ENCODE assay signal across 19 cellular contexts in genomic region chr22:27093422-27093821, GRCh38.
"Had no signal": no experiment of that assay in that cellular context is flagged by ENCODE, and none has a peak within 500 bp of the region (broad histone marks: within the 10 kb centered on the region; RNA-seq: fewer than 3 reads in every experiment).

No MANE protein-coding gene starts in this region.

- DNase-seq: Kasumi-1, MM.1S, NCI-H1092 treated with DMSO at 0.1 percent for 48 hours, NCI-H1436, NCI-H187, NCI-H2029, NCI-H2081 treated with DMSO at 0.1 percent for 48 hours, NCI-H2171 treated with DMSO at 0.1 percent for 48 hours, NCI-H345, NCI-H524, NCI-H526 treated with DMSO at 0.1 percent for 48 hours, NCI-H774, RPMI8226, SHP77, SK-N-SH, SW 1271 had no signal

- H3K4me2 ChIP-seq: KMS-11, SK-N-SH had no signal

- H3K9me3 ChIP-seq: SK-N-SH had no signal

- H3K9ac ChIP-seq: KMS-11, SK-N-SH had no signal

- ATAC-seq: K562 had no signal

- FAIRE-seq: K562, RCC 7860 had no signal

- H3K27ac ChIP-seq: KMS-11 had no signal

- H3K4me3 ChIP-seq: K562 had no signal
